Comparison of ENCODE assay signal across 8 cellular contexts in the genomic region with DNA sequence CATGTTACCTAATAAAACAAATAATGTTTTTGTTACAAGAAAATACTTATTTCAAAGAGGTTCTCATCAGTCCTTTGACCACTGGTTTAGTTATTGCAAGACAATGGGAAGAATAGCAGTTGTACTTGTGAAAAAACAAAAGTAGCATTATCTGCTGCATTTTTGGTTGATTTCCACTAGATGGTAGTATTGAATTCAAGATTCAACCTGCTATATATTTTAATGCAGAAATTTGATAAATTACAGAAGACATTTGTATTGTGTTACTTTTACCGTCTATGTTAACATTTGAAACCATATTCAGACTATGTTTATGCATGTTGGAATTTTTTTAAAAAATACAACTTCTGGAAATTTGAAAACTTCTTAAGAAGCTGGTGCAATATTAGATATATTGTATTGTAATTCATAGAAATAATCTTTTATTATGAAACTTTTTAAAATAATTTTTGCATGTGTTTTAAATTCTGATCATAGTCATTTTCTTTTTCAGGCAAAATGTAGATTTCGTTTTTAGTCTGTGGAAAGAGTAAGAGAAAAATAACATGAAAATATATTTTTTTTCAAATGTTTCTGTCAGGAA. TPM values are rescaled to one million over a fixed set of nuclear protein-coding genes. Genes with fewer than 3 reads are reported as not detected.
DNase-seq lines count a peak whose midpoint lies in the region; ATAC-seq and TF ChIP-seq lines count a peak whose summit lies in the region.

No MANE protein-coding gene starts in this region.

- peak; percentile 84 for TF ChIP-seq CTCF in HFFc6 (IDR thresholded peaks at IDR 0.05)

- H3K9me3 Mint-ChIP-seq in HFFc6, result no peaks in the 10 kb centered on the region

- no peaks in the 10 kb centered on the region for H3K9me3 ChIP-seq in adipocyte (ENCODE audit: control insufficient read depth, low read length)

- no peak overlapping the region for H3K4me3 Mint-ChIP-seq in HFFc6

- ATAC-seq in GM21528 (IDR thresholded peaks at IDR 0.05; ENCODE audit: low FRiP score, unreplicated experiment), result no peak

- no peak overlapping the region for H3K4me3 ChIP-seq in adipocyte (ENCODE audit: low read length)

- H3K9ac ChIP-seq in adipocyte (ENCODE audit: low read length), result no peak overlapping the region

- H3K4me1 Mint-ChIP-seq in HFFc6 (ENCODE audit: low read depth), result peaks cover 31% of the 10 kb centered on the region

- DNase-seq in Caki2 (ENCODE audit: low read depth) (peak; percentile 4), HFFc6 (peak; percentile 28), adipocyte (ENCODE audit: low read depth) (peak; percentile 74), lung microvascular endothelial cell (ENCODE audit: low read depth in 2 of 2) (peak; percentile 46 to 49), RPMI8226 (no peak), GM19240 (ENCODE audit: insufficient read length, low spot score) (no peak)
- no peak for DNase-seq in activated T-cell treated with anti-CD3 and anti-CD28 coated beads, Interleukin-2, amount 50 U/mL, for 48 hours

- in situ Hi-C loops in Caki2 (cut with HindIII; ENCODE audit: low pct_unique_long_range_greater_than_20kb, low sequenced_read_pairs), result no loop called here

- H3K27me3 ChIP-seq in adipocyte (replicated peaks; ENCODE audit: control insufficient read depth, insufficient read depth, low read length), result no peaks in the 10 kb centered on the region

- no peaks in the 10 kb centered on the region for H3K27me3 Mint-ChIP-seq in HFFc6 (ENCODE audit: insufficient read depth)

- H3K4me1 ChIP-seq in adipocyte (ENCODE audit: control insufficient read depth, insufficient read depth, low read length), result no peaks in the 10 kb centered on the region

- no peaks in the 10 kb centered on the region for H3K36me3 ChIP-seq in adipocyte (ENCODE audit: control insufficient read depth, insufficient read depth, low read length, severe bottlenecking)

- no peaks in the 10 kb centered on the region for H3K36me3 Mint-ChIP-seq in HFFc6 (ENCODE audit: low read depth)

- no peak overlapping the region for H3K27ac Mint-ChIP-seq in HFFc6

RNA-seq across cellular contexts. Expression of a gene that starts 56.4 kb away (rescaled TPM):
- total RNA-seq in Caki2 (2014; rRNA removed; shearing (Covaris generic); ENCODE audit: low replicate concordance), result 50.7 and 64.6 TPM in 2 replicates
- total RNA-seq in HFFc6 (2021; fragmentation: NEBNext Ultra II Directional; extraction: Animal tissue kit (Norgen Biotek cat#: 25700)), result 100 to 1,000 TPM; 163 to 250 (median 180) TPM
- 94.6 and 120 TPM in 2 replicates for total RNA-seq in lung microvascular endothelial cell

Comparison
In these comparisons a context has a peak if more than half of its experiments do, and no peak if none do; other contexts are left out.
1. DNase-seq: peak in Caki2 (single experiment), HFFc6 (single experiment), adipocyte (single experiment) and lung microvascular endothelial cell (2 of 2); none in activated T-cell treated with anti-CD3 and anti-CD28 coated beads, Interleukin-2, amount 50 U/mL, for 48 hours (0 of 2), RPMI8226 (single experiment) and GM19240 (single experiment).